Comparison of ENCODE assay signal across 9 cellular contexts in genomic region chr7:140059288-140060242, GRCh38. TPM values are rescaled to one million over a fixed set of nuclear protein-coding genes. Genes with fewer than 3 reads are reported as not detected.
DNase-seq lines count a peak whose midpoint lies in the region; ATAC-seq lines count a peak whose summit lies in the region.
"Had no signal": no experiment of that assay in that cellular context is flagged by ENCODE, and none has a peak within 500 bp of the region (broad histone marks: within the 10 kb centered on the region; RNA-seq: fewer than 3 reads in every experiment).

No MANE protein-coding gene starts in this region.

- H3K27ac Mint-ChIP-seq in activated T-cell treated with anti-CD3 and anti-CD28 coated beads, Interleukin-2, amount 50 U/mL, for 24 hours: peak overlapping the region; percentile 83

- H3K9me3 ChIP-seq in BLaER1 treated with 17β-estradiol and CSF1 and Interleukin-3, amounts not matched to agents 10 nM and 100 nM (replicated peaks in 1 of 11): no peaks in the 10 kb centered on the region
- H3K9me3 ChIP-seq: gastrocnemius medialis had no signal

- peak in 1 of 2 donors; percentile 59 for ATAC-seq in left cardiac atrium
- no peak for ATAC-seq in HG03108 (IDR thresholded peaks at IDR 0.05; ENCODE audit: unreplicated experiment)
- no peak for ATAC-seq in HG03135 (IDR thresholded peaks at IDR 0.05; ENCODE audit: unreplicated experiment)
- no peak for ATAC-seq in HG03097 (IDR thresholded peaks at IDR 0.05; ENCODE audit: low FRiP score, unreplicated experiment)

- H3K36me3 Mint-ChIP-seq in activated T-cell treated with anti-CD3 and anti-CD28 coated beads, Interleukin-2, amount 50 U/mL, for 24 hours (ENCODE audit: low read depth): peaks cover 37% of the 10 kb centered on the region

- peaks cover 22 to 71% (median 35%) of the 10 kb centered on the region in 10 experiments for H3K4me1 ChIP-seq in BLaER1 treated with 17β-estradiol and CSF1 and Interleukin-3, amounts not matched to agents 10 nM and 100 nM

- H3K9ac ChIP-seq in BLaER1 treated with 17β-estradiol and CSF1 and Interleukin-3, amounts not matched to agents 10 nM and 100 nM: peak overlapping the region in 1 of 11 experiments; percentile 13; a peak in 1 of 22 replicates

- H3K36me3 ChIP-seq in BLaER1 treated with 17β-estradiol and CSF1 and Interleukin-3, amounts not matched to agents 10 nM and 100 nM: peaks cover 19 to 38% (median 33%) of the 10 kb centered on the region in 11 experiments
- H3K36me3 ChIP-seq: gastrocnemius medialis had no signal

- peak overlapping the region; percentile 83 for H3K4me3 Mint-ChIP-seq in activated T-cell treated with anti-CD3 and anti-CD28 coated beads, Interleukin-2, amount 50 U/mL, for 24 hours

- no peaks in the 10 kb centered on the region for H3K9me3 Mint-ChIP-seq in activated T-cell treated with anti-CD3 and anti-CD28 coated beads, Interleukin-2, amount 50 U/mL, for 24 hours

- H3K4me1 Mint-ChIP-seq in activated T-cell treated with anti-CD3 and anti-CD28 coated beads, Interleukin-2, amount 50 U/mL, for 24 hours (ENCODE audit: low read depth): peaks cover 69% of the 10 kb centered on the region

- H4K20me1 ChIP-seq in BLaER1 treated with 17β-estradiol and CSF1 and Interleukin-3, amounts not matched to agents 10 nM and 100 nM: peaks cover under 1 to 72% (median 29%) of the 10 kb centered on the region in 11 experiments; a peak in 17 of 22 replicates

- no peak overlapping the region for H3K27ac ChIP-seq in BLaER1 treated with 17β-estradiol and CSF1 and Interleukin-3, amounts not matched to agents 10 nM and 100 nM

- peak; percentile 78 for DNase-seq in NCI-H2029 treated with DMSO at 0.1 percent for 48 hours (lab: John Stamatoyannopoulos, UW)
- DNase-seq in activated T-cell treated with anti-CD3 and anti-CD28 coated beads, Interleukin-2, amount 50 U/mL, for 24 hours: peak; percentile 53
- peak; percentile 86 for DNase-seq in left cardiac atrium
- peak; percentile 47 to 52 for DNase-seq in stimulated activated CD4-positive, alpha-beta T cell treated with anti-CD3 and anti-CD28 coated beads, Interleukin-2, amount 100 ng/mL, for 24 hours

- H3K27me3 Mint-ChIP-seq in activated T-cell treated with anti-CD3 and anti-CD28 coated beads, Interleukin-2, amount 50 U/mL, for 24 hours: no peaks in the 10 kb centered on the region

- H3K4me2 ChIP-seq in BLaER1 treated with 17β-estradiol and CSF1 and Interleukin-3, amounts not matched to agents 10 nM and 100 nM: peak overlapping the region in 10 of 11 experiments; percentile 83 to 96 (median 92); a peak in 15 of 22 replicates

- no peaks in the 10 kb centered on the region for H3K27me3 ChIP-seq in BLaER1 treated with 17β-estradiol and CSF1 and Interleukin-3, amounts not matched to agents 10 nM and 100 nM
- H3K27me3 ChIP-seq: gastrocnemius medialis had no signal

- intact Hi-C loops in left cardiac atrium (cut with DNase I): no loop called here

- H3K4me3 ChIP-seq in BLaER1 treated with 17β-estradiol and CSF1 and Interleukin-3, amounts not matched to agents 10 nM and 100 nM: no peak overlapping the region
- H3K4me3 ChIP-seq: gastrocnemius medialis had no signal

RNA-seq across cellular contexts. Expression of gene PARP12, which starts 3.2 kb away (rescaled TPM):
- 10 to 100 TPM; 15.1 to 25.5 TPM for total RNA-seq in left cardiac atrium
